1 cellular context compared by ENCODE assay signal in genomic region chr4:78616046-78616498, GRCh38.
TF ChIP-seq lines count a peak whose summit lies in the region.

No MANE protein-coding gene starts in this region.

TF ChIP-seq in K562, 482 proteins besides CTCF, POLR2A, EP300 and RAD21 (continued from another document and continues in another):
- TF ChIP-seq ZZZ3 (IDR thresholded peaks at IDR 0.05) (no peak), MLX (CRISPR knock-in tag; conservative IDR thresholded peaks at IDR 0.05) (no peak), PCBP2 (IDR thresholded peaks at IDR 0.05; ENCODE audit: low read depth, low read length, poor library complexity, severe bottlenecking) (no peak), EHMT2 (IDR thresholded peaks at IDR 0.05) (no peak), SIN3A (IDR thresholded peaks at IDR 0.05; ENCODE audit: borderline replicate concordance in 2 of 2, control insufficient read depth in 1 of 2, low read depth in 2 of 2, low read length in 2 of 2) (no peak), MITF (IDR thresholded peaks at IDR 0.05) (no peak), ZNF76 (CRISPR knock-in tag; IDR thresholded peaks at IDR 0.05; ENCODE audit: borderline replicate concordance) (0 out of 2 replicates have a peak, but pooled peaks have one; percentile 82), CGGBP1 (CRISPR knock-in tag; IDR thresholded peaks at IDR 0.05) (no peak), NR1H2 (CRISPR knock-in tag; IDR thresholded peaks at IDR 0.05) (no peak), NONO (IDR thresholded peaks at IDR 0.05; ENCODE audit: low read depth in 2 of 2, low read length in 1 of 2) (no peak), ASH1L (IDR thresholded peaks at IDR 0.05; ENCODE audit: borderline replicate concordance, low read depth, partially characterized antibody) (no peak), ATF2 (CRISPR knock-in tag; IDR thresholded peaks at IDR 0.05) (no peak), BRF2 (IDR thresholded peaks at IDR 0.05; ENCODE audit: borderline replicate concordance, insufficient read depth, insufficient read length) (no peak), CREB1 (IDR thresholded peaks at IDR 0.05) (peak; percentile 38; the same call in 1 of the 2 replicates), CREB1 (CRISPR knock-in tag; IDR thresholded peaks at IDR 0.05) (0 out of 2 replicates have a peak, but pooled peaks have one; percentile 34), SUPT5H (IDR thresholded peaks at IDR 0.05) (no peak), PRDM10 (IDR thresholded peaks at IDR 0.05; ENCODE audit: partially characterized antibody) (no peak), ZMIZ1 (IDR thresholded peaks at IDR 0.05; ENCODE audit: low read depth in 2 of 2, low read length in 2 of 2) (no peak), HDAC6 (IDR thresholded peaks at IDR 0.05; ENCODE audit: low read depth, low read length) (no peak), KHSRP (IDR thresholded peaks at IDR 0.05) (no peak), TAF7 (tag; IDR thresholded peaks at IDR 0.05) (no peak), ZNF592 (IDR thresholded peaks at IDR 0.05) (peak; percentile 97), CCNT2 (IDR thresholded peaks at IDR 0.05; ENCODE audit: borderline replicate concordance, extremely low read depth, insufficient read length, low read depth, low read length) (no peak), NCOA4 (IDR thresholded peaks at IDR 0.05; ENCODE audit: partially characterized antibody) (no peak), JUNB (CRISPR knock-in tag; conservative IDR thresholded peaks at IDR 0.05) (no peak), ZNF583 (CRISPR knock-in tag; IDR thresholded peaks at IDR 0.05) (no peak), MEIS2 (IDR thresholded peaks at IDR 0.05; ENCODE audit: partially characterized antibody) (peak; percentile 69), BDP1 (IDR thresholded peaks at IDR 0.05; ENCODE audit: insufficient read depth, insufficient read length) (no peak), DACH1 (IDR thresholded peaks at IDR 0.05; ENCODE audit: partially characterized antibody) (no peak), ETV6 (IDR thresholded peaks at IDR 0.05; ENCODE audit: borderline replicate concordance in 1 of 2, low read depth in 2 of 2, low read length in 1 of 2) (no peak), ETV6 (CRISPR knock-in tag; IDR thresholded peaks at IDR 0.05; ENCODE audit: borderline replicate concordance) (no peak), COPS2 (conservative IDR thresholded peaks at IDR 0.05) (no peak), ZKSCAN8 (CRISPR knock-in tag; IDR thresholded peaks at IDR 0.05) (no peak), NKRF (IDR thresholded peaks at IDR 0.05; ENCODE audit: borderline replicate concordance) (no peak), SETDB1 (IDR thresholded peaks at IDR 0.05; ENCODE audit: low read length) (no peak), SPI1 (IDR thresholded peaks at IDR 0.05; ENCODE audit: borderline replicate concordance, low read depth, low read length) (no peak), ZNF764 (CRISPR knock-in tag; IDR thresholded peaks at IDR 0.05; ENCODE audit: low read depth) (no peak), CBX8 (IDR thresholded peaks at IDR 0.05; ENCODE audit: borderline replicate concordance, extremely low read depth, low read depth, low read length, poor library complexity, severe bottlenecking) (no peak), ZNF311 (CRISPR knock-in tag; IDR thresholded peaks at IDR 0.05) (peak; percentile 22; the same call in 1 of the 2 replicates), MCM3 (IDR thresholded peaks at IDR 0.05) (no peak), ZNF24 (IDR thresholded peaks at IDR 0.05) (no peak; the same call in 1 of the 2 replicates), EZH2 (IDR thresholded peaks at IDR 0.05; ENCODE audit: borderline replicate concordance, low read depth, low read length) (no peak), PRMT5 (CRISPR knock-in tag; IDR thresholded peaks at IDR 0.05) (no peak), SMARCE1 (IDR thresholded peaks at IDR 0.05) (peak; percentile 68), SREBF2 (CRISPR knock-in tag; IDR thresholded peaks at IDR 0.05) (no peak), ZNF197 (CRISPR knock-in tag; IDR thresholded peaks at IDR 0.05; ENCODE audit: low read depth) (0 out of 2 replicates have a peak, but pooled peaks have one; percentile 47), RBM34 (IDR thresholded peaks at IDR 0.05; ENCODE audit: borderline replicate concordance, insufficient read depth, low read length) (no peak), RBFOX2 (IDR thresholded peaks at IDR 0.05; ENCODE audit: low read depth, low read length) (no peak), HMG20A (CRISPR knock-in tag; conservative IDR thresholded peaks at IDR 0.05) (no peak), RFX5 (IDR thresholded peaks at IDR 0.05; ENCODE audit: low read depth, low read length) (no peak), PML (IDR thresholded peaks at IDR 0.05; ENCODE audit: low read length) (no peak)
